In the genomic region with DNA sequence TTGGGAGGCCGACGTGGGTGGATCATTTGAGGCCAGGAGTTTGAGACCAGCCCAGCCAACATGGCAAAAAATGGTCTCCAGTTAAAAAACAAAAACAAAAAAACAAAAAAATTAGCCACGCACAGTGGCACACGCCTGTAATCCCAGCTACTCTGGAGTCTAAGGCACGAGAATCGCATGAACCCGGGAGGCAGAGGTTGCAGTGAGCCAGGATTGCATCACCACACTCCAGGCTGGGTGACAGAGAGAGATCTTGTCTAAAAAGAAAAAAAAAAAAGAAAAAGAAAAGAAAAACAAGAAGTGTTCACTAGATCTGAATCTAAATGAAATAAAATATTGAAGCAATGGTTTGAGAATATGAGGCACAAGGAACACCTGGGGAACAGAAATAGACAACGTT, we compare ENCODE assay signal across 17 cellular contexts. TPM values are rescaled to one million over a fixed set of nuclear protein-coding genes. Genes with fewer than 3 reads are reported as not detected.
DNase-seq lines count a peak whose midpoint lies in the region; ATAC-seq and TF ChIP-seq lines count a peak whose summit lies in the region.
"Had no signal": no experiment of that assay in that cellular context is flagged by ENCODE, and none has a peak within 500 bp of the region (broad histone marks: within the 10 kb centered on the region; RNA-seq: fewer than 3 reads in every experiment).

No MANE protein-coding gene starts in this region.

- peaks cover 2% of the 10 kb centered on the region for H3K9me3 Mint-ChIP-seq in activated B cell treated with CpG ODN at 0.5 μM for 24 hours
- H3K9me3 Mint-ChIP-seq: activated CD4-positive, alpha-beta T cell treated with anti-CD3 and anti-CD28 coated beads, Interleukin-2, amount 10 ng/mL, durations not matched to agents 7 days and 5 days; CD4-positive, alpha-beta T cell had no signal

- no peaks in the 10 kb centered on the region for H3K36me3 ChIP-seq in sigmoid colon

- peak overlapping the region in 2 of 4 donors; percentile 46 to 59 for H3K27ac ChIP-seq in sigmoid colon
- H3K27ac ChIP-seq: A549 had no signal

- WGBS in sigmoid colon, 2 donors = 76 to 87% methylated on average over 8 of the region's 8 CpGs

- TF ChIP-seq CTCF in AG10803 (conservative IDR thresholded peaks at IDR 0.05; ENCODE audit: low read length) = no peak
- TF ChIP-seq CTCF in activated B cell treated with CpG ODN at 0.5 μM for 24 hours (IDR thresholded peaks at IDR 0.05) = no peak
- TF ChIP-seq CTCF in sigmoid colon (IDR thresholded peaks at IDR 0.05) = no peak

- H3K36me3 Mint-ChIP-seq in activated B cell treated with CpG ODN at 0.5 μM for 24 hours (ENCODE audit: low read depth) = no peaks in the 10 kb centered on the region

- H3K4me3 ChIP-seq in AG10803 (ENCODE audit: low read length) = no peak overlapping the region
- H3K4me3 ChIP-seq in sigmoid colon = no peak overlapping the region
- H3K4me3 ChIP-seq: A549 had no signal

- TF ChIP-seq EP300 in sigmoid colon (IDR thresholded peaks at IDR 0.05) = no peak

- H3K4me3 Mint-ChIP-seq in activated B cell treated with CpG ODN at 0.5 μM for 24 hours = no peak overlapping the region
- H3K4me3 Mint-ChIP-seq: activated CD4-positive, alpha-beta T cell treated with anti-CD3 and anti-CD28 coated beads, Interleukin-2, amount 10 ng/mL, durations not matched to agents 7 days and 5 days; CD4-positive, alpha-beta T cell had no signal

- POLR2A ChIA-PET in activated B cell treated with CpG ODN at 0.5 μM for 24 hours (lab: Charles Lee) = interaction anchor here (0.7 to 1.2 kb wide), 3 partner anchors 10 to 160 kb away, joined by 3 to 6 read pairs (median 6); a partner anchor contains a TSS

- peak overlapping the region; percentile 14 for H3K27ac Mint-ChIP-seq in activated B cell treated with CpG ODN at 0.5 μM for 24 hours
- H3K27ac Mint-ChIP-seq: activated CD4-positive, alpha-beta T cell treated with anti-CD3 and anti-CD28 coated beads, Interleukin-2, amount 10 ng/mL, durations not matched to agents 7 days and 5 days; CD4-positive, alpha-beta T cell had no signal

- DNase-seq in AG10803 (ENCODE audit: low read depth) (peak; percentile 54), activated B cell treated with CpG ODN at 0.5 μM for 24 hours (no peak), left cardiac atrium (peak; percentile 43), sigmoid colon (peak; percentile 82), DMS 273 (lab: John Stamatoyannopoulos, UW; ENCODE audit: unreplicated experiment) (no peak), hepatic stellate cell (ENCODE audit: low spot score) (no peak), cerebellar nuclear complex (lab: John Stamatoyannopoulos, UW) (no peak)
- DNase-seq in activated CD4-positive, alpha-beta T cell treated with anti-CD3 and anti-CD28 coated beads, Interleukin-2, amount 50 U/mL, for 1 hour = no peak
- DNase-seq: activated CD4-positive, alpha-beta T cell treated with anti-CD3 and anti-CD28 coated beads, Interleukin-2, amount 10 ng/mL, durations not matched to agents 7 days and 5 days; CD4-positive, alpha-beta T cell; DND-41; NCI-H1436; NCI-H2171; NCI-H82; small intestine; stimulated activated CD4-positive, alpha-beta T cell treated with anti-CD3 and anti-CD28 coated beads, Interleukin-4, amount 100 ng/mL, for 24 hours had no signal

- H3K9me3 ChIP-seq in sigmoid colon = no peaks in the 10 kb centered on the region
- H3K9me3 ChIP-seq: A549 had no signal

- ATAC-seq in activated B cell treated with CpG ODN at 0.5 μM for 24 hours (ENCODE audit: low read depth) = no peak
- ATAC-seq in left cardiac atrium = peak; percentile 35 to 50
- ATAC-seq: A549 had no signal

- H3K27me3 Mint-ChIP-seq in activated B cell treated with CpG ODN at 0.5 μM for 24 hours = no peaks in the 10 kb centered on the region
- H3K27me3 Mint-ChIP-seq: activated CD4-positive, alpha-beta T cell treated with anti-CD3 and anti-CD28 coated beads, Interleukin-2, amount 10 ng/mL, durations not matched to agents 7 days and 5 days; CD4-positive, alpha-beta T cell had no signal

- TF ChIP-seq POLR2A in sigmoid colon (IDR thresholded peaks at IDR 0.05) = no peak

- intact Hi-C loops in activated B cell treated with CpG ODN at 0.5 μM for 24 hours (cut with micrococcal nuclease) (no loop called here), left cardiac atrium (cut with DNase I) (no loop called here), sigmoid colon (cut with DNase I) (no loop called here)

- CTCF ChIA-PET in activated B cell treated with CpG ODN at 0.5 μM for 24 hours (lab: Charles Lee) = no interaction called here

- H3K4me1 ChIP-seq in sigmoid colon = peaks cover 0 to 31% (median 29%) of the 10 kb centered on the region in 4 donors
- H3K4me1 ChIP-seq: A549 had no signal

- peaks cover 51% of the 10 kb centered on the region for H3K4me1 Mint-ChIP-seq in activated B cell treated with CpG ODN at 0.5 μM for 24 hours

- no peaks in the 10 kb centered on the region for H3K27me3 ChIP-seq in sigmoid colon

RNA-seq across cellular contexts. Expression of a gene that starts 36.7 kb away (rescaled TPM):
- total RNA-seq in activated B cell treated with CpG ODN at 0.5 μM for 24 hours (9.0 and 9.4 TPM in 2 replicates), left cardiac atrium (10 to 100 TPM in 1 of 2 donors, 1 to 10 TPM in 1; 7.9 to 17.0 TPM), sigmoid colon (10 to 100 TPM; 18.9 to 29.9 (median 25.2) TPM)
- polyA plus RNA-seq in sigmoid colon = 1 to 10 TPM; 2.4 to 7.1 (median 2.5) TPM

Comparison
In these comparisons a context has a peak if more than half of its experiments do, and no peak if none do; other contexts are left out.
1. DNase-seq: peak in AG10803 (single experiment), left cardiac atrium (single experiment) and sigmoid colon (single experiment); none in activated B cell treated with CpG ODN at 0.5 μM for 24 hours (single experiment), activated CD4-positive, alpha-beta T cell treated with anti-CD3 and anti-CD28 coated beads, Interleukin-2, amount 50 U/mL, for 1 hour (single experiment), DMS 273 (single experiment), hepatic stellate cell (single experiment) and cerebellar nuclear complex (0 of 2).